ENCODE assay signal across 20 cellular contexts in the genomic region with DNA sequence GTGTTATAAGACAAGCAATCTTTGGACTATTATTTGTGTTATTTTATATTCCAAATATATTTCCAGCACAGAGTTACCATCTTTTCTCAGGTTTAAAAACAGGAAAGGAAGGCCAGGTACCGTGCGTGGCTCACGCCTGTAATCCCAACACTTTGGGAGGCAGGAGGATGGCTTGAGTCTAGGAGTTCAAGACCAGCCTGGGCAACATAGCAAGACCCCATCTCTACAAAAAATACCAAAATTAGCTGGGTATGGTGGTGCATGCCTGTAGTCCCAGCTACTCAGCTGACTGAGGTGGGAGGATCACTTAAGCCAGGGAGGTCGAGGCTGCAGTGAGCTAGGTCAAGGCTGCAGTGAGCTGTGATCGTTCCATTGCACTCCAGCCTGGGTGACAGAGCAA.
DNase-seq lines count a peak whose midpoint lies in the region; ATAC-seq, FAIRE-seq and TF ChIP-seq lines count a peak whose summit lies in the region.
"Had no signal": no experiment of that assay in that cellular context is flagged by ENCODE, and none has a peak within 500 bp of the region (broad histone marks: within the 10 kb centered on the region; RNA-seq: fewer than 3 reads in every experiment).

No MANE protein-coding gene starts in this region.

- intact Hi-C loops in HepG2 (cut with micrococcal nuclease; ENCODE audit: unreplicated experiment) (no loop called here), right lobe of liver (cut with DNase I) (loop anchor here in 1 of 2 donors (10.0 kb wide), 1 partner anchor 311 kb away; no protein-coding TSS in a partner anchor)

- no peak for DNase-seq in HepG2 (ENCODE audit: low spot score)
- DNase-seq in right lobe of liver, result no peak
- DNase-seq in WTC11 (ENCODE audit: low spot score), result no peak
- DNase-seq in NCI-H2081 (lab: John Stamatoyannopoulos, UW), result no peak
- no peak for DNase-seq in activated CD8-positive, alpha-beta memory T cell treated with anti-CD3 and anti-CD28 coated beads for 24 hours
- DNase-seq: AML-193; Caco-2; Calu3; CD4-positive, alpha-beta T cell; CD8-positive, alpha-beta T cell; DMS79 treated with DMSO at 0.1 percent for 48 hours; GF-D8 had no signal

- no peaks in the 10 kb centered on the region for H3K27me3 Mint-ChIP-seq in WTC11 (ENCODE audit: low read depth)
- H3K27me3 Mint-ChIP-seq: B cell; CD4-positive, alpha-beta T cell had no signal

- 95% methylated on average over 5 of the region's 5 CpGs for WGBS in HepG2 (ENCODE audit: low lambda C conversion rate)
- 79% methylated on average over 5 of the region's 5 CpGs for WGBS in right lobe of liver (ENCODE audit: insufficient coverage, low coverage, low lambda C conversion rate, missing lambda C conversion rate)

- H3K36me3 ChIP-seq in HepG2 (replicated peaks in 1 of 2; ENCODE audit: control insufficient read depth in 1 of 2, insufficient read depth in 2 of 2, low read length in 2 of 2) (no peaks in the 10 kb centered on the region), right lobe of liver (no peaks in the 10 kb centered on the region)

- TF ChIP-seq EP300 in HepG2 (IDR thresholded peaks at IDR 0.05; ENCODE audit: low read depth in 2 of 2, low read length in 2 of 2) (no peak), HepG2 (CRISPR knock-in tag; IDR thresholded peaks at IDR 0.05; ENCODE audit: borderline replicate concordance) (no peak)

- FAIRE-seq in HepG2 (lab: Jason Lieb, UNC), result no peak
- FAIRE-seq: G401.6, GM12892, GM18507 had no signal

- no peaks in the 10 kb centered on the region for H3K9me3 Mint-ChIP-seq in WTC11
- H3K9me3 Mint-ChIP-seq: CD4-positive, alpha-beta T cell; CD8-positive, alpha-beta T cell had no signal

- TF ChIP-seq CTCF in HepG2 (CRISPR knock-in tag; IDR thresholded peaks at IDR 0.05) (no peak), right lobe of liver (IDR thresholded peaks at IDR 0.05) (no peak), WTC11 (IDR thresholded peaks at IDR 0.05) (no peak)

- H3K4me1 ChIP-seq in HepG2 (ENCODE audit: insufficient read depth, low read length), result no peaks in the 10 kb centered on the region
- no peaks in the 10 kb centered on the region for H3K4me1 ChIP-seq in right lobe of liver
- H3K4me1 ChIP-seq: BLaER1 treated with 17β-estradiol and CSF1 and Interleukin-3, amounts not matched to agents 10 nM and 100 nM; Caco-2 had no signal

- H2AFZ ChIP-seq in HepG2 (ENCODE audit: low read length), result no peak overlapping the region

- H3K27ac ChIP-seq in HepG2 (ENCODE audit: extremely low read length, insufficient read depth, low read length) (no peak overlapping the region), right lobe of liver (no peak overlapping the region)
- H3K27ac ChIP-seq: 22Rv1; A549; BLaER1 treated with 17β-estradiol and CSF1 and Interleukin-3, amounts not matched to agents 10 nM and 100 nM; C4-2B had no signal

- TF ChIP-seq RAD21 in HepG2 (CRISPR knock-in tag; IDR thresholded peaks at IDR 0.05), result no peak

- ATAC-seq in HepG2 (no peak), right lobe of liver (no peak), WTC11 (no peak)
- ATAC-seq: A549; CD8-positive, alpha-beta T cell had no signal

- H3K9me3 ChIP-seq in HepG2 (ENCODE audit: low read length), result no peaks in the 10 kb centered on the region
- H3K9me3 ChIP-seq in right lobe of liver, result no peaks in the 10 kb centered on the region
- H3K9me3 ChIP-seq: A549; BLaER1 treated with 17β-estradiol and CSF1 and Interleukin-3, amounts not matched to agents 10 nM and 100 nM; Caco-2 had no signal

- peaks cover 6% of the 10 kb centered on the region; the same call in 1 of the 2 replicates for H3K36me3 Mint-ChIP-seq in WTC11

- no peak overlapping the region for H3K4me2 ChIP-seq in HepG2 (ENCODE audit: low read depth, low read length)
- H3K4me2 ChIP-seq: A549; BLaER1 treated with 17β-estradiol and CSF1 and Interleukin-3, amounts not matched to agents 10 nM and 100 nM had no signal

- no peak overlapping the region for H3K27ac Mint-ChIP-seq in WTC11
- H3K27ac Mint-ChIP-seq: B cell; CD4-positive, alpha-beta T cell; CD8-positive, alpha-beta T cell had no signal

- no peaks in the 10 kb centered on the region for H3K79me2 ChIP-seq in HepG2 (ENCODE audit: insufficient read depth, low read length)

- in situ Hi-C loops in HepG2 (cut with HindIII; ENCODE audit: extremely low pct_ligation_motif_present, low pct_unique_long_range_greater_than_20kb), result no loop called here

- TF ChIP-seq POLR2A in HepG2 (IDR thresholded peaks at IDR 0.05; ENCODE audit: insufficient read depth in 1 of 2, low read depth in 2 of 2, low read length in 2 of 2) (no peak), right lobe of liver (IDR thresholded peaks at IDR 0.05) (no peak)

- POLR2A ChIA-PET in HepG2 (lab: Yijun Ruan, JAX) (no interaction called here), WTC11 (lab: Charles Lee) (interaction anchor here (0.6 kb wide), 1 partner anchor 595 kb away, joined by 3 read pairs; no protein-coding TSS in a partner anchor)

- H3K9ac ChIP-seq in HepG2 (ENCODE audit: insufficient read depth, low read depth, low read length), result no peak overlapping the region
- H3K9ac ChIP-seq: BLaER1 treated with 17β-estradiol and CSF1 and Interleukin-3, amounts not matched to agents 10 nM and 100 nM had no signal

- H3K4me3 Mint-ChIP-seq in WTC11, result no peak overlapping the region
- H3K4me3 Mint-ChIP-seq: B cell; CD4-positive, alpha-beta T cell; CD8-positive, alpha-beta T cell had no signal

- CTCF ChIA-PET in HepG2 (lab: Yijun Ruan, JAX; ENCODE audit: low intra/inter-chr PET ratio, low total read pairs), result no interaction called here
- CTCF ChIA-PET in WTC11 (lab: Charles Lee), result no interaction called here

- no peaks in the 10 kb centered on the region for H4K20me1 ChIP-seq in HepG2 (ENCODE audit: insufficient read depth, low read length)

- H3K4me3 ChIP-seq in HepG2 (replicated peaks in 1 of 3; ENCODE audit: insufficient read depth in 1 of 3, low read depth in 2 of 3, low read length in 3 of 3), result no peak overlapping the region
- no peak overlapping the region for H3K4me3 ChIP-seq in right lobe of liver
- H3K4me3 ChIP-seq: A549; BLaER1 treated with 17β-estradiol and CSF1 and Interleukin-3, amounts not matched to agents 10 nM and 100 nM had no signal

- BruUV-seq in HepG2 (replicated peaks; lab: Mats Ljungman, UMichigan), result no TSS peak

- no peaks in the 10 kb centered on the region for H3K27me3 ChIP-seq in HepG2 (ENCODE audit: control insufficient read depth in 1 of 2, insufficient read depth in 2 of 2, low read length in 2 of 2)
- no peaks in the 10 kb centered on the region for H3K27me3 ChIP-seq in right lobe of liver

- H3K4me1 Mint-ChIP-seq in WTC11, result peaks cover 3% of the 10 kb centered on the region; the same call in 1 of the 2 replicates
- H3K4me1 Mint-ChIP-seq: B cell had no signal

TF ChIP-seq in HepG2, 621 proteins besides CTCF, POLR2A, EP300 and RAD21:
- TF ChIP-seq HOXD1 (CRISPR knock-in tag; IDR thresholded peaks at IDR 0.05) (no peak), ZNF121 (CRISPR knock-in tag; IDR thresholded peaks at IDR 0.05) (peak; percentile 42; the same call in 1 of the 2 replicates)

TF ChIP-seq in WTC11, 78 proteins besides CTCF, POLR2A, EP300 and RAD21:
- TF ChIP-seq ZNF138 (CRISPR knock-in tag; conservative IDR thresholded peaks at IDR 0.05) (no peak), FOXK1 (CRISPR knock-in tag; IDR thresholded peaks at IDR 0.05) (no peak), ZNF121 (CRISPR knock-in tag; IDR thresholded peaks at IDR 0.05) (peak; percentile 70)
